ENCODE assay signal across 21 cellular contexts in the genomic region with DNA sequence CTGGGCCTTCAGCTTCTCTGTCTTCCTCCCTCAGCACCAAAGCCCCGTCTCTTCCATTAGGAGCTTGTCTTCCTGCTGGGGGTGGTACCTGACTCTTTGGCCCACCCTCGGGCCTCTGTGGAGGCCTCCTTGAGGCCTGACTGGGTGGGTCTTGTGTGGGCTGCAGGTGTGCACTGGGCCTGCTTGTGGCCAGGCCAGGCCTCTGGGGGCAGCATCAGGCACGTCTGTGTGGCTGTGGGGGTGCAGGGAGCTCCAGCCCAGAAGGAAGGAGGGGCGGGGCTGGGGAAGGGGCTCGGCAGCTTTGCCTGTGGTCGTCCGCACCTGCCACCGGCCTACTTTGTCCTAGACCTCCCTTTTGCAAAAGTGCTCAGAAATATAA. TPM values are rescaled to one million over a fixed set of nuclear protein-coding genes. Genes with fewer than 3 reads are reported as not detected.
DNase-seq lines count a peak whose midpoint lies in the region; ATAC-seq and TF ChIP-seq lines count a peak whose summit lies in the region.
"Had no signal": no experiment of that assay in that cellular context is flagged by ENCODE, and none has a peak within 500 bp of the region (broad histone marks: within the 10 kb centered on the region; RNA-seq: fewer than 3 reads in every experiment).

No MANE protein-coding gene starts in this region.

- H3K27ac Mint-ChIP-seq in activated T-helper 1 cell treated with anti-CD3 and anti-CD28 coated beads, Interleukin-12 subunit alpha, Interleukin-12 subunit beta, Interleukin-2, Interleukin-4 antibody, amounts not matched to agents 30 ng/mL and 10 ng/mL and 1 ng/mL, durations not matched to agents 14 hours and 24 hours and 36 hours: peak overlapping the region; percentile 22
- H3K27ac Mint-ChIP-seq in neural crest cell (ENCODE audit: unreplicated experiment): no peak overlapping the region
- no peak overlapping the region for H3K27ac Mint-ChIP-seq in activated T-helper 17 cell treated with anti-CD3 and anti-CD28 coated beads, Interleukin-2, amount 50 U/mL, for 72 hours
- H3K27ac Mint-ChIP-seq: activated naive CD8-positive, alpha-beta T cell treated with anti-CD3 and anti-CD28 coated beads, Interleukin-2, amount 50 U/mL, for 24 hours; nephron progenitor cell had no signal

- peaks cover 2% of the 10 kb centered on the region for H3K4me1 Mint-ChIP-seq in activated T-helper 1 cell treated with anti-CD3 and anti-CD28 coated beads, Interleukin-12 subunit alpha, Interleukin-12 subunit beta, Interleukin-2, Interleukin-4 antibody, amounts not matched to agents 30 ng/mL and 10 ng/mL and 1 ng/mL, durations not matched to agents 14 hours and 24 hours and 36 hours (ENCODE audit: low read depth)
- peaks cover 3% of the 10 kb centered on the region for H3K4me1 Mint-ChIP-seq in neural crest cell
- peaks cover 3% of the 10 kb centered on the region for H3K4me1 Mint-ChIP-seq in activated T-helper 17 cell treated with anti-CD3 and anti-CD28 coated beads, Interleukin-2, amount 50 U/mL, for 72 hours

- H3K4me2 ChIP-seq in DND-41 (ENCODE audit: insufficient read depth, low read length): no peak overlapping the region

- H3K79me2 ChIP-seq in DND-41 (ENCODE audit: insufficient read depth, low read length): peaks cover 14% of the 10 kb centered on the region

- H3K9me3 Mint-ChIP-seq in activated T-helper 1 cell treated with anti-CD3 and anti-CD28 coated beads, Interleukin-12 subunit alpha, Interleukin-12 subunit beta, Interleukin-2, Interleukin-4 antibody, amounts not matched to agents 30 ng/mL and 10 ng/mL and 1 ng/mL, durations not matched to agents 14 hours and 24 hours and 36 hours: no peaks in the 10 kb centered on the region
- H3K9me3 Mint-ChIP-seq in neural crest cell: no peaks in the 10 kb centered on the region
- no peaks in the 10 kb centered on the region for H3K9me3 Mint-ChIP-seq in activated T-helper 17 cell treated with anti-CD3 and anti-CD28 coated beads, Interleukin-2, amount 50 U/mL, for 72 hours
- H3K9me3 Mint-ChIP-seq: activated naive CD8-positive, alpha-beta T cell treated with anti-CD3 and anti-CD28 coated beads, Interleukin-2, amount 50 U/mL, for 24 hours; nephron progenitor cell had no signal

- TF ChIP-seq CTCF in DND-41 (IDR thresholded peaks at IDR 0.05; ENCODE audit: borderline replicate concordance, extremely low read depth, low read length, poor library complexity, severe bottlenecking) (no peak), neural crest cell (conservative IDR thresholded peaks at IDR 0.05) (no peak)

- no peak overlapping the region for H3K4me3 ChIP-seq in DND-41 (ENCODE audit: low read depth in 1 of 2, low read length in 2 of 2)
- H3K4me3 ChIP-seq in HUES48 (ENCODE audit: low read depth, low read length): no peak overlapping the region
- H3K4me3 ChIP-seq: colonic mucosa, upper lobe of left lung had no signal

- H2AFZ ChIP-seq in DND-41 (ENCODE audit: low read depth, low read length): no peak overlapping the region

- H3K36me3 Mint-ChIP-seq in activated T-helper 1 cell treated with anti-CD3 and anti-CD28 coated beads, Interleukin-12 subunit alpha, Interleukin-12 subunit beta, Interleukin-2, Interleukin-4 antibody, amounts not matched to agents 30 ng/mL and 10 ng/mL and 1 ng/mL, durations not matched to agents 14 hours and 24 hours and 36 hours (ENCODE audit: low read depth): no peaks in the 10 kb centered on the region
- H3K36me3 Mint-ChIP-seq in neural crest cell (ENCODE audit: low read depth): no peaks in the 10 kb centered on the region
- no peaks in the 10 kb centered on the region for H3K36me3 Mint-ChIP-seq in activated T-helper 17 cell treated with anti-CD3 and anti-CD28 coated beads, Interleukin-2, amount 50 U/mL, for 72 hours (ENCODE audit: low read depth)

- H3K4me3 Mint-ChIP-seq in activated T-helper 1 cell treated with anti-CD3 and anti-CD28 coated beads, Interleukin-12 subunit alpha, Interleukin-12 subunit beta, Interleukin-2, Interleukin-4 antibody, amounts not matched to agents 30 ng/mL and 10 ng/mL and 1 ng/mL, durations not matched to agents 14 hours and 24 hours and 36 hours: no peak overlapping the region
- H3K4me3 Mint-ChIP-seq in neural crest cell: peak overlapping the region; percentile 68
- no peak overlapping the region for H3K4me3 Mint-ChIP-seq in activated T-helper 17 cell treated with anti-CD3 and anti-CD28 coated beads, Interleukin-2, amount 50 U/mL, for 72 hours
- H3K4me3 Mint-ChIP-seq: activated naive CD8-positive, alpha-beta T cell treated with anti-CD3 and anti-CD28 coated beads, Interleukin-2, amount 50 U/mL, for 24 hours; nephron progenitor cell had no signal

- H3K4me1 ChIP-seq in DND-41 (ENCODE audit: insufficient read depth, low read length) (0 out of 2 replicates have a peak, but pooled peaks cover 4% of the 10 kb centered on the region), HUES48 (ENCODE audit: control insufficient read depth, insufficient read depth, low read length) (no peaks in the 10 kb centered on the region)
- H3K4me1 ChIP-seq: Caco-2, colonic mucosa had no signal

- ATAC-seq in DND-41 (ENCODE audit: insufficient read depth, low read depth) (peak; percentile 36; the same call in 1 of the 3 replicates), HG03196 (IDR thresholded peaks at IDR 0.05; ENCODE audit: unreplicated experiment) (no peak)
- no peak for ATAC-seq in activated T-helper 17 cell treated with anti-CD3 and anti-CD28 coated beads, Interleukin-2, amount 50 U/mL, for 72 hours (replicated peaks)
- ATAC-seq: activated naive CD8-positive, alpha-beta T cell treated with anti-CD3 and anti-CD28 coated beads, Interleukin-2, amount 50 U/mL, for 24 hours; left ventricle myocardium superior had no signal

- H4K20me1 ChIP-seq in DND-41 (ENCODE audit: insufficient read depth, low read length): peaks cover 21% of the 10 kb centered on the region

- H3K9ac ChIP-seq in DND-41 (ENCODE audit: low read depth, low read length): no peak overlapping the region
- no peak overlapping the region for H3K9ac ChIP-seq in HUES48 (ENCODE audit: low read depth, low read length)

- DNase-seq in DND-41 (peak; percentile 21), neural crest cell (ENCODE audit: low read depth, low spot score) (no peak)
- no peak for DNase-seq in activated T-helper 1 cell treated with anti-CD3 and anti-CD28 coated beads, Interleukin-12 subunit alpha, Interleukin-12 subunit beta, Interleukin-2, Interleukin-4 antibody, amounts not matched to agents 30 ng/mL and 10 ng/mL and 1 ng/mL, durations not matched to agents 14 hours and 24 hours and 36 hours (ENCODE audit: low spot score)
- no peak for DNase-seq in activated naive CD4-positive, alpha-beta T cell treated with Interleukin-2 at 50 U/mL for 16 hours
- DNase-seq: activated naive CD8-positive, alpha-beta T cell treated with anti-CD3 and anti-CD28 coated beads, Interleukin-2, amount 50 U/mL, for 24 hours; brain microvascular endothelial cell; Caco-2; colonic mucosa; left ventricle myocardium superior; NCI-H1092; NCI-H2029; NCI-H345; nephron progenitor cell; RPMI8226; stimulated activated CD4-positive, alpha-beta T cell treated with anti-CD3 and anti-CD28 coated beads, Interleukin-4, amount 100 ng/mL, for 24 hours had no signal

- no peaks in the 10 kb centered on the region for H3K27me3 Mint-ChIP-seq in activated T-helper 1 cell treated with anti-CD3 and anti-CD28 coated beads, Interleukin-12 subunit alpha, Interleukin-12 subunit beta, Interleukin-2, Interleukin-4 antibody, amounts not matched to agents 30 ng/mL and 10 ng/mL and 1 ng/mL, durations not matched to agents 14 hours and 24 hours and 36 hours (ENCODE audit: insufficient read depth)
- H3K27me3 Mint-ChIP-seq in neural crest cell (ENCODE audit: low read depth): no peaks in the 10 kb centered on the region
- no peaks in the 10 kb centered on the region for H3K27me3 Mint-ChIP-seq in activated T-helper 17 cell treated with anti-CD3 and anti-CD28 coated beads, Interleukin-2, amount 50 U/mL, for 72 hours
- H3K27me3 Mint-ChIP-seq: activated naive CD8-positive, alpha-beta T cell treated with anti-CD3 and anti-CD28 coated beads, Interleukin-2, amount 50 U/mL, for 24 hours had no signal

- H3K36me3 ChIP-seq in DND-41 (ENCODE audit: insufficient read depth, low read length): peaks cover 60% of the 10 kb centered on the region
- peaks cover 20% of the 10 kb centered on the region for H3K36me3 ChIP-seq in HUES48 (ENCODE audit: control insufficient read depth, insufficient read depth, low read length)
- H3K36me3 ChIP-seq: colonic mucosa had no signal

- H3K9me3 ChIP-seq in DND-41 (ENCODE audit: insufficient read depth, low read length, severe bottlenecking) (no peaks in the 10 kb centered on the region), HUES48 (ENCODE audit: control insufficient read depth, insufficient read depth, low read length) (no peaks in the 10 kb centered on the region)
- H3K9me3 ChIP-seq: Caco-2, colonic mucosa, upper lobe of left lung had no signal

- 0 out of 2 replicates have a peak overlapping the region, but pooled peaks have one; percentile 44 for H3K27ac ChIP-seq in DND-41 (ENCODE audit: low read length)
- H3K27ac ChIP-seq in HUES48 (ENCODE audit: low read depth, low read length): peak overlapping the region; percentile 10
- H3K27ac ChIP-seq: brain microvascular endothelial cell, colonic mucosa, upper lobe of left lung had no signal

- H3K27me3 ChIP-seq in DND-41 (ENCODE audit: insufficient read depth, low read length, poor library complexity) (no peaks in the 10 kb centered on the region), HUES48 (ENCODE audit: control insufficient read depth, insufficient read depth, low read length) (no peaks in the 10 kb centered on the region)
- H3K27me3 ChIP-seq: brain microvascular endothelial cell, colonic mucosa, upper lobe of left lung had no signal

- intact Hi-C loops in activated T-helper 1 cell treated with anti-CD3 and anti-CD28 coated beads, Interleukin-12 subunit alpha, Interleukin-12 subunit beta, Interleukin-2, Interleukin-4 antibody, amounts not matched to agents 30 ng/mL and 10 ng/mL and 1 ng/mL, durations not matched to agents 14 hours and 24 hours and 36 hours (cut with micrococcal nuclease): no loop called here

RNA-seq across cellular contexts. Expression of a gene that starts 7.0 kb away (rescaled TPM):
- total RNA-seq in activated T-helper 1 cell treated with anti-CD3 and anti-CD28 coated beads, Interleukin-12 subunit alpha, Interleukin-12 subunit beta, Interleukin-2, Interleukin-4 antibody, amounts not matched to agents 30 ng/mL and 10 ng/mL and 1 ng/mL, durations not matched to agents 14 hours and 24 hours and 36 hours: 50.1 and 52.6 TPM in 2 replicates
- 84.9 and 91.7 TPM in 2 replicates for total RNA-seq in neural crest cell
- 10 to 100 TPM; 28.0 to 34.2 TPM for total RNA-seq in activated T-helper 17 cell treated with anti-CD3 and anti-CD28 coated beads, Interleukin-2, amount 50 U/mL, for 72 hours

RNA-seq across cellular contexts. Expression of a gene that starts 10.0 kb away (rescaled TPM):
- 1.0 and 1.2 TPM in 2 replicates for total RNA-seq in activated T-helper 1 cell treated with anti-CD3 and anti-CD28 coated beads, Interleukin-12 subunit alpha, Interleukin-12 subunit beta, Interleukin-2, Interleukin-4 antibody, amounts not matched to agents 30 ng/mL and 10 ng/mL and 1 ng/mL, durations not matched to agents 14 hours and 24 hours and 36 hours
- total RNA-seq in neural crest cell: 0.84 and 0.86 TPM in 2 replicates
- total RNA-seq in activated T-helper 17 cell treated with anti-CD3 and anti-CD28 coated beads, Interleukin-2, amount 50 U/mL, for 72 hours: 1 to 10 TPM in 1 of 2 donors, under 1 TPM in 1; 0.80 to 1.1 TPM
- total RNA-seq: Caco-2 had no signal

RNA-seq across cellular contexts. Expression of a gene that starts 13.1 kb away (rescaled TPM):
- 14.0 and 15.2 TPM in 2 replicates for total RNA-seq in activated T-helper 1 cell treated with anti-CD3 and anti-CD28 coated beads, Interleukin-12 subunit alpha, Interleukin-12 subunit beta, Interleukin-2, Interleukin-4 antibody, amounts not matched to agents 30 ng/mL and 10 ng/mL and 1 ng/mL, durations not matched to agents 14 hours and 24 hours and 36 hours
- total RNA-seq in neural crest cell: 30.9 and 31.6 TPM in 2 replicates
- 10 to 100 TPM; 12.9 TPM for total RNA-seq in activated T-helper 17 cell treated with anti-CD3 and anti-CD28 coated beads, Interleukin-2, amount 50 U/mL, for 72 hours

RNA-seq across cellular contexts. Expression of a gene that starts 16.6 kb away (rescaled TPM):
- not detected in 2 replicates for total RNA-seq in activated T-helper 1 cell treated with anti-CD3 and anti-CD28 coated beads, Interleukin-12 subunit alpha, Interleukin-12 subunit beta, Interleukin-2, Interleukin-4 antibody, amounts not matched to agents 30 ng/mL and 10 ng/mL and 1 ng/mL, durations not matched to agents 14 hours and 24 hours and 36 hours
- total RNA-seq in neural crest cell: not detected in 2 replicates
- total RNA-seq in activated T-helper 17 cell treated with anti-CD3 and anti-CD28 coated beads, Interleukin-2, amount 50 U/mL, for 72 hours: not detected
- total RNA-seq: activated CD8-positive, alpha-beta memory T cell treated with anti-CD3 and anti-CD28 coated beads for 36 hours; Caco-2; colonic mucosa; left ventricle myocardium superior; pulmonary artery endothelial cell; upper lobe of left lung had no signal

RNA-seq across cellular contexts. Expression of a gene that starts 49.3 kb away (rescaled TPM):
- total RNA-seq in activated T-helper 1 cell treated with anti-CD3 and anti-CD28 coated beads, Interleukin-12 subunit alpha, Interleukin-12 subunit beta, Interleukin-2, Interleukin-4 antibody, amounts not matched to agents 30 ng/mL and 10 ng/mL and 1 ng/mL, durations not matched to agents 14 hours and 24 hours and 36 hours: 122 and 124 TPM in 2 replicates
- 56.9 and 60.3 TPM in 2 replicates for total RNA-seq in neural crest cell
- total RNA-seq in activated T-helper 17 cell treated with anti-CD3 and anti-CD28 coated beads, Interleukin-2, amount 50 U/mL, for 72 hours: 100 to 1,000 TPM in 1 of 2 donors, 10 to 100 TPM in 1; 61.1 to 117 TPM
